Comparison of ENCODE assay signal across 1 cellular context in genomic region chr6:41735427-41736206, GRCh38.
A peak's percentile ranks its signal among the peaks of the same experiment; 100 is the strongest.
TF ChIP-seq lines count a peak whose summit lies in the region.

TFEB (minus strand) TSS chr6:41735608; CDS start chr6:41691213, 44,395 bp downstream.

TF ChIP-seq in GM12878, 131 proteins besides CTCF, POLR2A, EP300 and RAD21 (continued from another document):
- TF ChIP-seq, protein P1, sequence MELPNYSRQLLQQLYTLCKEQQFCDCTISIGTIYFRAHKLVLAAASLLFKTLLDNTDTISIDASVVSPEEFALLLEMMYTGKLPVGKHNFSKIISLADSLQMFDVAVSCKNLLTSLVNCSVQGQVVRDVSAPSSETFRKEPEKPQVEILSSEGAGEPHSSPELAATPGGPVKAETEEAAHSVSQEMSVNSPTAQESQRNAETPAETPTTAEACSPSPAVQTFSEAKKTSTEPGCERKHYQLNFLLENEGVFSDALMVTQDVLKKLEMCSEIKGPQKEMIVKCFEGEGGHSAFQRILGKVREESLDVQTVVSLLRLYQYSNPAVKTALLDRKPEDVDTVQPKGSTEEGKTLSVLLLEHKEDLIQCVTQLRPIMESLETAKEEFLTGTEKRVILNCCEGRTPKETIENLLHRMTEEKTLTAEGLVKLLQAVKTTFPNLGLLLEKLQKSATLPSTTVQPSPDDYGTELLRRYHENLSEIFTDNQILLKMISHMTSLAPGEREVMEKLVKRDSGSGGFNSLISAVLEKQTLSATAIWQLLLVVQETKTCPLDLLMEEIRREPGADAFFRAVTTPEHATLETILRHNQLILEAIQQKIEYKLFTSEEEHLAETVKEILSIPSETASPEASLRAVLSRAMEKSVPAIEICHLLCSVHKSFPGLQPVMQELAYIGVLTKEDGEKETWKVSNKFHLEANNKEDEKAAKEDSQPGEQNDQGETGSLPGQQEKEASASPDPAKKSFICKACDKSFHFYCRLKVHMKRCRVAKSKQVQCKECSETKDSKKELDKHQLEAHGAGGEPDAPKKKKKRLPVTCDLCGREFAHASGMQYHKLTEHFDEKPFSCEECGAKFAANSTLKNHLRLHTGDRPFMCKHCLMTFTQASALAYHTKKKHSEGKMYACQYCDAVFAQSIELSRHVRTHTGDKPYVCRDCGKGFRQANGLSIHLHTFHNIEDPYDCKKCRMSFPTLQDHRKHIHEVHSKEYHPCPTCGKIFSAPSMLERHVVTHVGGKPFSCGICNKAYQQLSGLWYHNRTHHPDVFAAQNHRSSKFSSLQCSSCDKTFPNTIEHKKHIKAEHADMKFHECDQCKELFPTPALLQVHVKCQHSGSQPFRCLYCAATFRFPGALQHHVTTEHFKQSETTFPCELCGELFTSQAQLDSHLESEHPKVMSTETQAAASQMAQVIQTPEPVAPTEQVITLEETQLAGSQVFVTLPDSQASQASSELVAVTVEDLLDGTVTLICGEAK (IDR thresholded peaks at IDR 0.05; ENCODE audit: borderline replicate concordance), result peak; percentile 44; the same call in 1 of the 2 replicates
- TF ChIP-seq, protein P2, sequence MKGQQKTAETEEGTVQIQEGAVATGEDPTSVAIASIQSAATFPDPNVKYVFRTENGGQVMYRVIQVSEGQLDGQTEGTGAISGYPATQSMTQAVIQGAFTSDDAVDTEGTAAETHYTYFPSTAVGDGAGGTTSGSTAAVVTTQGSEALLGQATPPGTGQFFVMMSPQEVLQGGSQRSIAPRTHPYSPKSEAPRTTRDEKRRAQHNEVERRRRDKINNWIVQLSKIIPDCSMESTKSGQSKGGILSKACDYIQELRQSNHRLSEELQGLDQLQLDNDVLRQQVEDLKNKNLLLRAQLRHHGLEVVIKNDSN (IDR thresholded peaks at IDR 0.05; ENCODE audit: borderline replicate concordance, extremely low read length, insufficient read depth, low read depth, low read length), result no peak
- TF ChIP-seq IKZF1 (conservative IDR thresholded peaks at IDR 0.05) (peak; percentile 98), STAT1 (conservative IDR thresholded peaks at IDR 0.05) (no peak)
